In the genomic region with DNA sequence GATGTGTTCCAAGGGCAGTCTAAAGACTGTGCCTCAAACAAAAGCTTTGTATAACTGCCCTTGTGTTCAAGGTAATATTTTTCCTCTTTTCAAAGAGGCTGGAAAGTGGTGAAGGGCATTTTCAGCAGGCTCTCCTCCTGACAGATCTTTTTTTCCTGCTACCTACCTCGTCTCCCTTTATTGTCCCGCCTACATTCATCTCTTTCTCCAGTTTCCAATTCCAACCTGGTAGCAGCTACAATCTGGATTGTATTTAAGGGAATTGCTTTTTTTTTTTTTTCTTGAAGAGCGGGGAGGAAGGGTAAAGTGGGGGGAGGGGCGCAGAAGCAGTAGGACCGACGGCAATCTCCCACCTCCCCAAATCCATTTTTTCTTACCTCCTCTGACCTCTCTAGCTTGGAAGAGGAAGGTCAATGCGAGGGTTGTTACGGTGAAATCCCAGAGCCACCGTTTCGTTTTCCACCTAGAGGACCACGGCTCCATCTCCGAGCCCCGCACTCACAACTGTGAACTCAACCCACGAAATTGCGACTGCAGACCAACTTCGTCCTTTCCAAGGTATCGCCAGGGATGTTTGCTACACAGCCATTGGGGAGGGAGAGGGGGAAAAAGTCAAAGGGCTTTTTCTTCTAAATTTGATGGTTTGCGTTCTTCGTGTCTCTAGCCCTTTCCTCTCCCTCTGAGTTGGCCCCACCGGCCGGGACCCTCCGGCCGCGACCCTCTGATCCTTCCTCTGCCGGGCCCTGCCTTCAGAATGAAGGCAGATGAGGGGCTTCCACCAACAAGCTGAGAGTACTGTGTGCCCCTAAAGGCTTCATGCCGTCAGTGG, we compare ENCODE assay signal across 12 cellular contexts. TPM values are rescaled to one million over a fixed set of nuclear protein-coding genes. Genes with fewer than 3 reads are reported as not detected.
DNase-seq lines count a peak whose midpoint lies in the region; ATAC-seq, FAIRE-seq and TF ChIP-seq lines count a peak whose summit lies in the region.
"Had no signal": no experiment of that assay in that cellular context is flagged by ENCODE, and none has a peak within 500 bp of the region (broad histone marks: within the 10 kb centered on the region; RNA-seq: fewer than 3 reads in every experiment).

TSS of gene COL11A1 (minus strand) at position 827 of the 829 bp plus-strand sequence. CDS start at position 483, 344 bp downstream.

- CTCF ChIA-PET in A549 (lab: Yijun Ruan, JAX), result interaction anchor here (1.5 to 2.3 kb wide), 2 partner anchors 353 to 406 kb away, joined by 3 to 8 read pairs; no protein-coding TSS in a partner anchor

- no peaks in the 10 kb centered on the region for H3K9me3 ChIP-seq in A549
- no peaks in the 10 kb centered on the region for H3K9me3 ChIP-seq in NT2/D1 (ENCODE audit: insufficient read depth, low read length)

- H3K4me2 ChIP-seq in A549, result peak within 1 kb of the TSS; percentile 70

- FAIRE-seq in A549 (lab: Jason Lieb, UNC) (no peak), frontal cortex (lab: Jason Lieb, UNC) (no peak)

- H3K4me3 ChIP-seq in A549 (peak within 1 kb of the TSS; percentile 51), NT2/D1 (ENCODE audit: insufficient read length, low read depth) (peak within 1 kb of the TSS; percentile 84)

- POLR2A ChIA-PET in A549 (lab: Yijun Ruan, JAX), result no interaction called here

- H3K36me3 ChIP-seq in NT2/D1 (ENCODE audit: insufficient read depth, insufficient read length, low read length), result no peaks in the 10 kb centered on the region

- peak within 1 kb of the TSS; percentile 47 to 61; a peak in 5 of 6 replicates for H3K27ac ChIP-seq in A549
- H3K27ac ChIP-seq: foreskin keratinocyte had no signal

- H3K4me1 ChIP-seq in A549, result peaks cover 4% of the 10 kb centered on the region; the same call in 1 of the 3 replicates
- no peaks in the 10 kb centered on the region for H3K4me1 ChIP-seq in NT2/D1 (ENCODE audit: insufficient read depth, insufficient read length)

- no peak for TF ChIP-seq EP300 in A549 (IDR thresholded peaks at IDR 0.05)

- TF ChIP-seq CTCF in A549 (IDR thresholded peaks at IDR 0.05), result no peak

- no peak for TF ChIP-seq POLR2A in A549 (IDR thresholded peaks at IDR 0.05; ENCODE audit: low read length)

- 60% methylated on average over 19 of the region's 26 CpGs for WGBS in A549 (ENCODE audit: missing lambda C conversion rate)

- peak in 1 of 2 experiments; percentile 17; a peak in 1 of 6 replicates for ATAC-seq in A549
- ATAC-seq in HG03442 (IDR thresholded peaks at IDR 0.05; ENCODE audit: unreplicated experiment), result no peak
- no peak for ATAC-seq in GM21423 (IDR thresholded peaks at IDR 0.05; ENCODE audit: unreplicated experiment)

- H3K27me3 ChIP-seq in NT2/D1 (ENCODE audit: insufficient read depth, insufficient read length), result peaks cover 8% of the 10 kb centered on the region
- H3K27me3 ChIP-seq: foreskin keratinocyte had no signal

- DNase-seq in A549 (ENCODE audit: low read depth in 1 of 2, low spot score in 1 of 2) (no peak), NT2/D1 (ENCODE audit: low read depth, low spot score) (no peak), frontal cortex (ENCODE audit: low spot score in 2 of 2) (no peak), occipital lobe (lab: John Stamatoyannopoulos, UW) (no peak), HuH-7 (ENCODE audit: low spot score) (no peak)
- no peak for DNase-seq in activated naive CD4-positive, alpha-beta T cell treated with Interleukin-2 at 50 U/mL for 16 hours
- DNase-seq: activated CD4-positive, alpha-beta memory T cell treated with anti-CD3 and anti-CD28 coated beads, Interleukin-2, amount 10 ng/mL, durations not matched to agents 7 days and 5 days; CD4-positive, alpha-beta memory T cell; foreskin keratinocyte; NK-92 treated with Interleukin-12 subunit alpha and Interleukin-12 subunit beta, amount 100 ng/mL, for 24 hours had no signal

- TF ChIP-seq RAD21 in A549 (conservative IDR thresholded peaks at IDR 0.05 in 1 of 2, IDR thresholded peaks at IDR 0.05 in 1 of 2), result no peak

- H3K9ac ChIP-seq in NT2/D1 (ENCODE audit: insufficient read length, low read depth), result peak within 1 kb of the TSS; percentile 77

TF ChIP-seq in A549, 52 proteins besides CTCF, POLR2A, EP300 and RAD21:
- TF ChIP-seq HOXB5 (CRISPR knock-in tag; IDR thresholded peaks at IDR 0.05) (no peak), ELK1 (IDR thresholded peaks at IDR 0.05; ENCODE audit: low read depth, low read length) (no peak), NFE2L2 (conservative IDR thresholded peaks at IDR 0.05; ENCODE audit: low read length) (no peak), HOXA7 (CRISPR knock-in tag; IDR thresholded peaks at IDR 0.05) (no peak), GATA3 (IDR thresholded peaks at IDR 0.05; ENCODE audit: borderline replicate concordance) (no peak), HES2 (IDR thresholded peaks at IDR 0.05) (no peak), ESRRA (IDR thresholded peaks at IDR 0.05; ENCODE audit: borderline replicate concordance, low read length) (no peak), CHD2 (IDR thresholded peaks at IDR 0.05; ENCODE audit: low read length, partially characterized antibody) (no peak), CBX2 (IDR thresholded peaks at IDR 0.05; ENCODE audit: borderline replicate concordance, low read depth) (no peak), ZC3H11A (IDR thresholded peaks at IDR 0.05) (no peak), RCOR1 (IDR thresholded peaks at IDR 0.05; ENCODE audit: low read depth, low read length) (no peak), MAZ (IDR thresholded peaks at IDR 0.05; ENCODE audit: borderline replicate concordance, low read depth, low read length) (no peak), BHLHE40 (IDR thresholded peaks at IDR 0.05; ENCODE audit: low read depth, low read length) (no peak), RFX5 (IDR thresholded peaks at IDR 0.05) (no peak), FOSB (CRISPR knock-in tag; IDR thresholded peaks at IDR 0.05) (no peak), BCL3 (IDR thresholded peaks at IDR 0.05) (no peak), HEYL (CRISPR knock-in tag; IDR thresholded peaks at IDR 0.05) (no peak)
- TF ChIP-seq, protein P1, sequence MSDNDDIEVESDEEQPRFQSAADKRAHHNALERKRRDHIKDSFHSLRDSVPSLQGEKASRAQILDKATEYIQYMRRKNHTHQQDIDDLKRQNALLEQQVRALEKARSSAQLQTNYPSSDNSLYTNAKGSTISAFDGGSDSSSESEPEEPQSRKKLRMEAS (IDR thresholded peaks at IDR 0.05), result no peak

RNA-seq across cellular contexts. Expression of gene COL11A1, which starts in this region (rescaled TPM):
- polyA plus RNA-seq in A549 (2011; rRNA removed), result 6.8 and 11.0 TPM in 2 replicates
- 1.3 and 1.5 TPM in 2 replicates for polyA plus RNA-seq in A549 (2012; cell fraction: cytosol; rRNA removed)
- 2.0 and 2.3 TPM in 2 replicates for polyA plus RNA-seq in A549 (2012; cell fraction: nucleus; rRNA removed)
- 10.5 to 13.6 TPM (median 13.3 TPM) in 3 replicates for polyA plus RNA-seq in A549 (2017; fragmentation: RNase III; extraction: RNeasy Plus Mini Kit Qiagen cat#74134 plus additional on column Dnase treatment)
- 4.3 and 4.5 TPM in 2 replicates for polyA minus RNA-seq in A549 (2011; rRNA and poly(A)+ RNA removed)
- total RNA-seq in frontal cortex, result 20.0 TPM
- 45.9 TPM for total RNA-seq in occipital lobe
- total RNA-seq: activated CD4-positive, alpha-beta memory T cell treated with anti-CD3 and anti-CD28 coated beads, Interleukin-2, amount 10 ng/mL, durations not matched to agents 7 days and 5 days; CD4-positive, alpha-beta memory T cell had no signal
- polyA plus RNA-seq: CD4-positive, alpha-beta memory T cell had no signal
